20 cellular contexts compared by ENCODE assay signal in the genomic region with DNA sequence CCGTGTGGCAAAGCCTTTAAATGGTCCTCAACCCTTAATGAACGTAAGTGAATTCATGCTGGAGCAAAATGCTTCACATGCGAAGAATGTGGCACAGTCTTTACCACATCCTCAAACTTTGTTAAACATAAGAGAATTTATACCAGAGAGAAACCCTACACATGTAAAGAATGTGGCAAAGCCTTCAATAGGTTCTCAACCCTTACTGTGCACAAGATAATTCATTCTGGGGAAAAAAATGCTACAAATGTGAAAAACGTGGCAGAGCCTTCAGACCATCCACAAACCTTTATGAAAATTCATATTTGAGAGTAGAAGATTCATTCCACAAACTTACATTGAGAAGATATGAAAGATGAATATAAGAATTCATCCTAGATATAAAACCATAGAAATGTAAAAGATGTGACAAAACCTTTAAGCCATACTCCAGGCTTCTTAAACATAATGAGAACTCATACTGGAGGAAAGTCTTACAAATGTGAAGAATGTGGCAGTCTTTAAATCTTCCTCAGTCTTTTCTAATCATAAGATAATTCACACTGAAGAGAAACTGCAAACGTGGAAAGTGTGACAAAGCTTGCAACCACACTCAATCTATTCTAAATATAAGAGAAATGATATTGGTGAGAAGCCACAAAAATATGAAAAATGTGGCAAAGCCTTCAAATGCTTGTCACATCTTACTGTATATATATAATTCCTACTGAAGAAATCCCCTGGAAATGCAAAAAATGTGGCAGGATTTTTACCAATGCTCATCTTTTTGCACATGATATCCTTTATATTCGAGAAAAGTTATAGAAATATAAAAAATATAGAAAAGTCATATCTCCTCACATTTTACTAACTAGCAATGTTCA. TPM values are rescaled to one million over a fixed set of nuclear protein-coding genes. Genes with fewer than 3 reads are reported as not detected.
DNase-seq lines count a peak whose midpoint lies in the region; ATAC-seq, FAIRE-seq and TF ChIP-seq lines count a peak whose summit lies in the region.
"Had no signal": no experiment of that assay in that cellular context is flagged by ENCODE, and none has a peak within 500 bp of the region (broad histone marks: within the 10 kb centered on the region; RNA-seq: fewer than 3 reads in every experiment).

No MANE protein-coding gene starts in this region.

- H3K4me1 Mint-ChIP-seq in naive thymus-derived CD4-positive, alpha-beta T cell = no peaks in the 10 kb centered on the region

- no peak overlapping the region for H3K4me2 ChIP-seq in HepG2 (ENCODE audit: low read depth, low read length)
- H3K4me2 ChIP-seq in MM.1S (ENCODE audit: low read depth, low read length) = no peak overlapping the region
- H3K4me2 ChIP-seq: SK-N-SH had no signal

- no TSS peak for BruUV-seq in HepG2 (replicated peaks; lab: Mats Ljungman, UMichigan)

- CTCF ChIA-PET in HepG2 (lab: Yijun Ruan, JAX; ENCODE audit: low intra/inter-chr PET ratio, low total read pairs) = no interaction called here
- CTCF ChIA-PET in naive thymus-derived CD4-positive, alpha-beta T cell (lab: Charles Lee) = no interaction called here

- H3K9me3 ChIP-seq in liver (ENCODE audit: control insufficient read depth in 4 of 4, low read length in 3 of 4) = peaks cover 35 to 89% (median 49%) of the 10 kb centered on the region in 4 donors
- H3K9me3 ChIP-seq in HepG2 (ENCODE audit: low read length) = peaks cover 82% of the 10 kb centered on the region
- H3K9me3 ChIP-seq in duodenal mucosa (ENCODE audit: control insufficient read depth in 1 of 2, low read length in 2 of 2) = peaks cover 74 to 85% of the 10 kb centered on the region in 2 donors
- H3K9me3 ChIP-seq in naive thymus-derived CD4-positive, alpha-beta T cell (ENCODE audit: control insufficient read depth in 2 of 3, low read length in 3 of 3) = peaks cover 34 to 88% (median 42%) of the 10 kb centered on the region in 3 experiments
- H3K9me3 ChIP-seq in MM.1S (replicated peaks; ENCODE audit: insufficient read depth, low read length) = no peaks in the 10 kb centered on the region

- no peaks in the 10 kb centered on the region for H3K27me3 Mint-ChIP-seq in naive thymus-derived CD4-positive, alpha-beta T cell

- no peaks in the 10 kb centered on the region for H3K9me2 ChIP-seq in MM.1S (replicated peaks; ENCODE audit: insufficient read depth, low read length)
- H3K9me2 ChIP-seq: SK-N-SH had no signal

- H3K36me3 Mint-ChIP-seq in naive thymus-derived CD4-positive, alpha-beta T cell = peaks cover 22 to 61% (median 53%) of the 10 kb centered on the region in 5 donors

- H3K27me3 ChIP-seq in liver (ENCODE audit: control insufficient read depth in 4 of 4, insufficient read depth in 4 of 4, low read length in 3 of 4) (no peaks in the 10 kb centered on the region), HepG2 (ENCODE audit: control insufficient read depth in 1 of 2, insufficient read depth in 2 of 2, low read length in 2 of 2) (no peaks in the 10 kb centered on the region), duodenal mucosa (ENCODE audit: control insufficient read depth in 1 of 2, insufficient read depth in 2 of 2, low read length in 2 of 2) (no peaks in the 10 kb centered on the region), MM.1S (replicated peaks; ENCODE audit: insufficient read depth, low read length) (no peaks in the 10 kb centered on the region)
- no peaks in the 10 kb centered on the region for H3K27me3 ChIP-seq in naive thymus-derived CD4-positive, alpha-beta T cell (ENCODE audit: control insufficient read depth in 2 of 2, insufficient read depth in 2 of 2, low read length in 2 of 2)

- TF ChIP-seq RAD21 in liver (IDR thresholded peaks at IDR 0.05) (no peak), HepG2 (CRISPR knock-in tag; IDR thresholded peaks at IDR 0.05) (no peak)

- no peak for FAIRE-seq in HepG2 (lab: Jason Lieb, UNC)
- FAIRE-seq: GM18507 had no signal

- no peak overlapping the region for H3K9ac ChIP-seq in liver (ENCODE audit: low read depth in 1 of 2, low read length in 2 of 2)
- no peak overlapping the region for H3K9ac ChIP-seq in HepG2 (ENCODE audit: insufficient read depth, low read depth, low read length)
- H3K9ac ChIP-seq in duodenal mucosa (ENCODE audit: low read depth in 1 of 2, low read length in 2 of 2) = no peak overlapping the region
- no peak overlapping the region for H3K9ac ChIP-seq in MM.1S (ENCODE audit: low read length)
- H3K9ac ChIP-seq: SK-N-SH had no signal

- in situ Hi-C loops in HepG2 (cut with HindIII; ENCODE audit: extremely low pct_ligation_motif_present, low pct_unique_long_range_greater_than_20kb) = no loop called here

- no peaks in the 10 kb centered on the region for H3F3A ChIP-seq in MM.1S (ENCODE audit: insufficient read depth, low read length)

- H3K4me1 ChIP-seq in liver (ENCODE audit: control insufficient read depth in 4 of 4, insufficient read depth in 4 of 4, low read length in 3 of 4) (no peaks in the 10 kb centered on the region), HepG2 (ENCODE audit: insufficient read depth, low read length) (no peaks in the 10 kb centered on the region), duodenal mucosa (ENCODE audit: control insufficient read depth in 1 of 2, insufficient read depth in 2 of 2, low read length in 2 of 2) (no peaks in the 10 kb centered on the region), MM.1S (ENCODE audit: low read length) (no peaks in the 10 kb centered on the region)
- no peaks in the 10 kb centered on the region for H3K4me1 ChIP-seq in naive thymus-derived CD4-positive, alpha-beta T cell (ENCODE audit: control insufficient read depth in 2 of 2, insufficient read depth in 2 of 2, low read length in 2 of 2)

- DNase-seq in HepG2 (ENCODE audit: low spot score) = no peak
- no peak for DNase-seq in naive thymus-derived CD4-positive, alpha-beta T cell
- DNase-seq in NCI-H2029 treated with DMSO at 0.1 percent for 48 hours (lab: John Stamatoyannopoulos, UW) = no peak
- no peak for DNase-seq in MM.1S
- DNase-seq in NOMO-1 treated with dmso at 0.1 percent for 144 hours (lab: John Stamatoyannopoulos, UW; ENCODE audit: unreplicated experiment) = no peak
- no peak for DNase-seq in NCI-H774 (lab: John Stamatoyannopoulos, UW)
- DNase-seq: 8988T, DMS53, MV-4-11, NCI-H146, NCI-H2227 treated with DMSO at 0.1 percent for 48 hours, NCI-H69, SK-N-SH, T-helper 1 cell had no signal

- H3K27ac ChIP-seq in liver (ENCODE audit: low read depth in 1 of 2, low read length in 2 of 2) (no peak overlapping the region), HepG2 (ENCODE audit: extremely low read length, insufficient read depth, low read length) (no peak overlapping the region), duodenal mucosa (ENCODE audit: low read depth, low read length) (no peak overlapping the region), MM.1S (ENCODE audit: low read length) (no peak overlapping the region)
- no peak overlapping the region for H3K27ac ChIP-seq in naive thymus-derived CD4-positive, alpha-beta T cell (ENCODE audit: low read depth, low read length)
- H3K27ac ChIP-seq: C4-2B had no signal

- H2AFZ ChIP-seq in HepG2 (ENCODE audit: low read length) = no peak overlapping the region
- no peak overlapping the region for H2AFZ ChIP-seq in MM.1S (ENCODE audit: low read length)

- no peak for ATAC-seq in HepG2
- no peak for ATAC-seq in naive thymus-derived CD4-positive, alpha-beta T cell
- ATAC-seq: Panc1, Right ventricle myocardium inferior had no signal

- TF ChIP-seq EP300 in HepG2 (IDR thresholded peaks at IDR 0.05; ENCODE audit: low read depth in 2 of 2, low read length in 2 of 2) (no peak), HepG2 (CRISPR knock-in tag; IDR thresholded peaks at IDR 0.05; ENCODE audit: borderline replicate concordance) (no peak)

- peaks cover 2 to 38% (median 26%) of the 10 kb centered on the region in 4 donors for H3K36me3 ChIP-seq in liver (ENCODE audit: control insufficient read depth in 4 of 4, insufficient read depth in 3 of 4, low read depth in 1 of 4, low read length in 3 of 4)
- no peaks in the 10 kb centered on the region for H3K36me3 ChIP-seq in HepG2 (replicated peaks in 1 of 2; ENCODE audit: control insufficient read depth in 1 of 2, insufficient read depth in 2 of 2, low read length in 2 of 2)
- peaks cover 26 to 28% of the 10 kb centered on the region in 2 donors for H3K36me3 ChIP-seq in duodenal mucosa (ENCODE audit: control insufficient read depth in 1 of 2, insufficient read depth in 2 of 2, low read length in 2 of 2)
- H3K36me3 ChIP-seq in naive thymus-derived CD4-positive, alpha-beta T cell (ENCODE audit: control insufficient read depth in 2 of 3, insufficient read depth in 3 of 3, low read length in 3 of 3) = peaks cover 13 to 25% (median 16%) of the 10 kb centered on the region in 3 experiments
- no peaks in the 10 kb centered on the region for H3K36me3 ChIP-seq in MM.1S (replicated peaks; ENCODE audit: insufficient read depth, low read length)

- H3K79me2 ChIP-seq in HepG2 (ENCODE audit: insufficient read depth, low read length) = no peaks in the 10 kb centered on the region
- H3K79me2 ChIP-seq in MM.1S (ENCODE audit: low read length) = no peaks in the 10 kb centered on the region

- peaks cover 0 to 99% (median 66%) of the 10 kb centered on the region in 11 donors for H3K9me3 Mint-ChIP-seq in naive thymus-derived CD4-positive, alpha-beta T cell

- H3K4me3 ChIP-seq in liver (ENCODE audit: low read depth in 1 of 3, low read length in 3 of 3) = peak overlapping the region in 2 of 3 donors; percentile 44 to 56
- no peak overlapping the region for H3K4me3 ChIP-seq in HepG2 (replicated peaks in 1 of 3; ENCODE audit: insufficient read depth in 1 of 3, low read depth in 2 of 3, low read length in 3 of 3)
- peak overlapping the region; percentile 0 to 45 for H3K4me3 ChIP-seq in duodenal mucosa (ENCODE audit: low read depth in 1 of 2, low read length in 2 of 2)
- peak overlapping the region; percentile 8 for H3K4me3 ChIP-seq in naive thymus-derived CD4-positive, alpha-beta T cell (ENCODE audit: low read length)
- H3K4me3 ChIP-seq in MM.1S (ENCODE audit: low read length) = no peak overlapping the region

- TF ChIP-seq CTCF in liver (IDR thresholded peaks at IDR 0.05; ENCODE audit: low read depth, low read length, missing input control) (no peak), HepG2 (CRISPR knock-in tag; IDR thresholded peaks at IDR 0.05) (no peak), MM.1S (IDR thresholded peaks at IDR 0.05; ENCODE audit: low read length) (no peak)

- 96% methylated on average over 6 of the region's 6 CpGs for WGBS in liver
- 15% methylated on average over 6 of the region's 6 CpGs for WGBS in HepG2 (ENCODE audit: low lambda C conversion rate)

- TF ChIP-seq POLR2A in HepG2 (IDR thresholded peaks at IDR 0.05; ENCODE audit: insufficient read depth in 1 of 2, low read depth in 2 of 2, low read length in 2 of 2) = no peak

- intact Hi-C loops in HepG2 (cut with micrococcal nuclease; ENCODE audit: unreplicated experiment) = no loop called here
- intact Hi-C loops in naive thymus-derived CD4-positive, alpha-beta T cell (cut with micrococcal nuclease) = loop anchor here (5.0 to 10.0 kb wide), 2 partner anchors 37 to 70 kb away; a partner anchor contains a TSS

- no peak overlapping the region for H3K27ac Mint-ChIP-seq in naive thymus-derived CD4-positive, alpha-beta T cell

- H4K20me1 ChIP-seq in HepG2 (ENCODE audit: insufficient read depth, low read length) (no peaks in the 10 kb centered on the region), MM.1S (ENCODE audit: insufficient read depth, low read length) (no peaks in the 10 kb centered on the region)

- POLR2A ChIA-PET in HepG2 (lab: Yijun Ruan, JAX) = no interaction called here
- POLR2A ChIA-PET in naive thymus-derived CD4-positive, alpha-beta T cell (lab: Charles Lee) = interaction anchor here (1.0 kb wide), 1 partner anchor 99 kb away, joined by 4 read pairs; no protein-coding TSS in a partner anchor

- H3K4me3 Mint-ChIP-seq in naive thymus-derived CD4-positive, alpha-beta T cell = no peak overlapping the region

RNA-seq across cellular contexts. Expression of a gene that starts 36.9 kb away (rescaled TPM):
- 10 to 100 TPM; 12.4 to 15.4 TPM for total RNA-seq in liver
- 1 to 10 TPM; 2.1 to 3.1 TPM for polyA plus RNA-seq in liver
- not detected in 2 replicates for total RNA-seq in HepG2 (2016; rRNA removed; fragmentation: Illumina TruSeq; extraction: Trizol)
- total RNA-seq in HepG2 (2016; cell fraction: cytosol; rRNA removed; fragmentation: Illumina TruSeq; extraction: Trizol; ENCODE audit: low read depth) = not detected in 2 replicates
- total RNA-seq in HepG2 (2016; cell fraction: insoluble cytoplasmic fraction; rRNA removed; fragmentation: Illumina TruSeq; extraction: Trizol) = not detected in 2 replicates
- not detected in 2 replicates for total RNA-seq in HepG2 (2016; cell fraction: membrane; rRNA removed; fragmentation: Illumina TruSeq; extraction: Trizol)
- total RNA-seq in HepG2 (2016; cell fraction: nucleus; rRNA removed; fragmentation: Illumina TruSeq; extraction: Trizol) = not detected in 2 replicates
- polyA plus RNA-seq in HepG2 (2011; rRNA removed) = not detected in 2 replicates
- polyA plus RNA-seq in HepG2 (2011; cell fraction: cytosol; rRNA removed) = not detected in 2 replicates
- not detected in 2 replicates for polyA plus RNA-seq in HepG2 (2011; cell fraction: nucleus; rRNA removed)
- not detected in 2 replicates for polyA plus RNA-seq in HepG2 (2012)
- polyA plus RNA-seq in HepG2 (2016; cell fraction: cytosol; fragmentation: Illumina TruSeq; extraction: Trizol; ENCODE audit: low read depth) = not detected in 2 replicates
- not detected in 2 replicates for polyA plus RNA-seq in HepG2 (2016; cell fraction: insoluble cytoplasmic fraction; fragmentation: Illumina TruSeq; extraction: Trizol; ENCODE audit: low read depth)
- not detected in 2 replicates for polyA plus RNA-seq in HepG2 (2016; cell fraction: membrane; fragmentation: Illumina TruSeq; extraction: Trizol; ENCODE audit: low read depth)
- polyA plus RNA-seq in HepG2 (2016; cell fraction: nucleus; fragmentation: Illumina TruSeq; extraction: Trizol; ENCODE audit: insufficient read depth, low read depth) = not detected in 2 replicates
- not detected in 2 replicates for polyA minus RNA-seq in HepG2 (2011; rRNA and poly(A)+ RNA removed; ENCODE audit: low replicate concordance)
- polyA minus RNA-seq in HepG2 (2011; cell fraction: cytosol; rRNA and poly(A)+ RNA removed) = not detected in 2 replicates
- polyA minus RNA-seq in HepG2 (2011; cell fraction: nucleus; rRNA and poly(A)+ RNA removed) = not detected in 2 replicates
- 10 to 100 TPM; 19.7 to 76.1 (median 29.0) TPM for total RNA-seq in naive thymus-derived CD4-positive, alpha-beta T cell
- 10 to 100 TPM; 10.7 to 17.7 TPM for polyA plus RNA-seq in naive thymus-derived CD4-positive, alpha-beta T cell

Comparison
In these comparisons a context has a peak if more than half of its experiments do, and no peak if none do; other contexts are left out.
1. H3K4me3 ChIP-seq: peak in liver (2 of 3), duodenal mucosa (2 of 2) and naive thymus-derived CD4-positive, alpha-beta T cell (single experiment); none in HepG2 (0 of 3) and MM.1S (single experiment).
2. RNA of a gene that starts 36.9 kb away (total RNA-seq): 19.7 to 76.1 TPM in naive thymus-derived CD4-positive, alpha-beta T cell and 12.4 to 15.4 TPM in liver; not detected in HepG2; every median in the first group is over 10 times any median in the second.